In the genomic region with DNA sequence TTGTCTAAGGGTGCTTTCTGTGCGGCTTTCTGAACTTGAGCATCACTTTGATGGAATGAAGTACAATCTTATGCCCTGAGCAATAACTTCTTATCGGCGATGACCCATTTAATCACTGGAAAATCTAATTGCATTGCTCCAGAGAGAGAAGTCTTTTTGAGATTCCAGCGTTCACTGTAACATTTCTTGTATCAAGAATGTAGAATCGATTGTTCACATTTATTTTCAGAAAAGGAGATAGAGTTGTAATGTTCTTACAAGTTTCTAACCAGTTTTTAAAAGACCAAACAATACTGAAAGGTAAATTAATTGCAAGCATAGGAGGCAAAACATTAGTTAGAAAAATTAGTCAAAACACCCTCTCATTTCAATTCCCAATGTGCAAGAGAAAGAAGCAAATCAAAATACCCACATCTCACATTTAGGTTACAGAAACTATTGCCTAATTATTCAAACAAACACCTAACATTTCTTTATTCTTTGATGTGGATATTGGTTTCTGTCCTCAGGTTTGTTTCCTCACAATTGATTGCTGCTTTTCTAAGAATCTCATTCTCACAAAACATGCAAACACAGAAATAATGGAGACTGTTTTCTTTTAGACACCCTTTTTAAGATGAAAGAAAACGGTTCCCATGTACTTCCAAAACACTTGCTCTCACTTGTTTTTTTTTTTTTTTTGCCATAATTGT, we compare ENCODE assay signal across 1 cellular context.
TF ChIP-seq lines count a peak whose summit lies in the region.

No MANE protein-coding gene starts in this region.

TF ChIP-seq in GM12878, 131 proteins besides CTCF, POLR2A, EP300 and RAD21:
- TF ChIP-seq DPF2 (IDR thresholded peaks at IDR 0.05) (no peak), EZH2 (IDR thresholded peaks at IDR 0.05; ENCODE audit: borderline replicate concordance, control insufficient read depth, low read depth, low read length) (0 out of 2 replicates have a peak, but pooled peaks have one; percentile 36), TCF3 (IDR thresholded peaks at IDR 0.05; ENCODE audit: borderline replicate concordance, insufficient read depth, low read depth, low read length) (no peak)
- TF ChIP-seq, protein P1, sequence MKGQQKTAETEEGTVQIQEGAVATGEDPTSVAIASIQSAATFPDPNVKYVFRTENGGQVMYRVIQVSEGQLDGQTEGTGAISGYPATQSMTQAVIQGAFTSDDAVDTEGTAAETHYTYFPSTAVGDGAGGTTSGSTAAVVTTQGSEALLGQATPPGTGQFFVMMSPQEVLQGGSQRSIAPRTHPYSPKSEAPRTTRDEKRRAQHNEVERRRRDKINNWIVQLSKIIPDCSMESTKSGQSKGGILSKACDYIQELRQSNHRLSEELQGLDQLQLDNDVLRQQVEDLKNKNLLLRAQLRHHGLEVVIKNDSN (IDR thresholded peaks at IDR 0.05; ENCODE audit: borderline replicate concordance, extremely low read length, insufficient read depth, low read depth, low read length): no peak
